In genomic region chr12:11729008-11729407, GRCh38 we compare ENCODE assay signal across 10 cellular contexts.
A peak's percentile ranks its signal among the peaks of the same experiment; 100 is the strongest.
DNase-seq lines count a peak whose midpoint lies in the region; ATAC-seq and FAIRE-seq lines count a peak whose summit lies in the region.
"Had no signal": no experiment of that assay in that cellular context is flagged by ENCODE, and none has a peak within 500 bp of the region (broad histone marks: within the 10 kb centered on the region; RNA-seq: fewer than 3 reads in every experiment).

No MANE protein-coding gene starts in this region.

- peak overlapping the region; percentile 49 for H3K27ac ChIP-seq in duodenal mucosa (ENCODE audit: low read depth, low read length)
- H3K27ac ChIP-seq in small intestine (ENCODE audit: low read depth in 1 of 2, low read length in 1 of 2), result peak overlapping the region; percentile 79 to 84
- H3K27ac ChIP-seq: testis had no signal

- no peak overlapping the region for H3K9ac ChIP-seq in duodenal mucosa (ENCODE audit: low read depth in 1 of 2, low read length in 2 of 2)

- FAIRE-seq in small intestine (lab: Jason Lieb, UNC), result no peak
- FAIRE-seq: A549 had no signal

- H3K36me3 ChIP-seq in duodenal mucosa (ENCODE audit: control insufficient read depth in 1 of 2, insufficient read depth in 2 of 2, low read length in 2 of 2), result no peaks in the 10 kb centered on the region
- no peaks in the 10 kb centered on the region for H3K36me3 ChIP-seq in small intestine (ENCODE audit: control insufficient read depth in 2 of 2, insufficient read depth in 2 of 2, low read length in 2 of 2)

- H3K27me3 ChIP-seq in duodenal mucosa (ENCODE audit: control insufficient read depth in 1 of 2, insufficient read depth in 2 of 2, low read length in 2 of 2) (no peaks in the 10 kb centered on the region), small intestine (ENCODE audit: control insufficient read depth in 2 of 2, insufficient read depth in 2 of 2, low read length in 2 of 2) (no peaks in the 10 kb centered on the region)
- H3K27me3 ChIP-seq: testis had no signal

- no peak for ATAC-seq in GM21528 (IDR thresholded peaks at IDR 0.05; ENCODE audit: low FRiP score, unreplicated experiment)
- ATAC-seq: A549 had no signal

- no peaks in the 10 kb centered on the region for H3K9me3 ChIP-seq in duodenal mucosa (ENCODE audit: control insufficient read depth in 1 of 2, low read length in 2 of 2)
- no peaks in the 10 kb centered on the region for H3K9me3 ChIP-seq in small intestine (ENCODE audit: control insufficient read depth, low read depth)
- H3K9me3 ChIP-seq: A549, testis had no signal

- DNase-seq in NCI-H187 (lab: John Stamatoyannopoulos, UW), result peak; percentile 23 to 46
- DNase-seq in NCI-H187 treated with DMSO at 0.1 percent for 48 hours (lab: John Stamatoyannopoulos, UW), result no peak
- DNase-seq in NCI-H2029 (lab: John Stamatoyannopoulos, UW), result peak; percentile 81
- peak; percentile 95 for DNase-seq in small intestine
- no peak for DNase-seq in HuH-7 (ENCODE audit: low spot score)
- no peak for DNase-seq in SHP77 treated with DMSO at 0.1 percent for 48 hours (lab: John Stamatoyannopoulos, UW)
- DNase-seq: testis had no signal

- H3K4me1 ChIP-seq in duodenal mucosa (ENCODE audit: control insufficient read depth in 1 of 2, insufficient read depth in 2 of 2, low read length in 2 of 2), result peaks cover 49 to 76% of the 10 kb centered on the region in 2 donors
- peaks cover 17 to 39% of the 10 kb centered on the region in 2 donors for H3K4me1 ChIP-seq in small intestine (ENCODE audit: control insufficient read depth in 2 of 2, insufficient read depth in 1 of 2, low read depth in 1 of 2, low read length in 1 of 2)

- WGBS in small intestine, 3 donors, result 20 to 51% (median 33%) methylated on average over 4 of the region's 4 CpGs

- H3K4me3 ChIP-seq in duodenal mucosa (ENCODE audit: low read depth in 1 of 2, low read length in 2 of 2), result peak overlapping the region in 1 of 2 donors; percentile 2
- no peak overlapping the region for H3K4me3 ChIP-seq in small intestine (ENCODE audit: low read depth in 1 of 2, low read length in 2 of 2)
- H3K4me3 ChIP-seq: A549, testis had no signal

Comparison
In these comparisons a context has a peak if more than half of its experiments do, and no peak if none do; other contexts are left out.
1. DNase-seq: peak in NCI-H187 (2 of 2), NCI-H2029 (single experiment) and small intestine (single experiment); none in NCI-H187 treated with DMSO at 0.1 percent for 48 hours (single experiment), HuH-7 (single experiment) and SHP77 treated with DMSO at 0.1 percent for 48 hours (single experiment).